ENCODE assay signal across 8 cellular contexts in genomic region chr1:160913229-160913628, GRCh38. TPM values are rescaled to one million over a fixed set of nuclear protein-coding genes. Genes with fewer than 3 reads are reported as not detected.
"Had no signal": no experiment of that assay in that cellular context is flagged by ENCODE, and none has a peak within 500 bp of the region (broad histone marks: within the 10 kb centered on the region; RNA-seq: fewer than 3 reads in every experiment).

No MANE protein-coding gene starts in this region.

RNA-seq across cellular contexts. Expression of gene ITLN1, which starts 28.2 kb away (rescaled TPM):
- total RNA-seq: HepG2, HT-29, IMR-90, NCI-H460, PC-9, RPMI7951, SJCRH30 had no signal

RNA-seq across cellular contexts. Expression of gene ITLN2, which starts 41.4 kb away (rescaled TPM):
- total RNA-seq: HepG2, HT-29, IMR-90, NCI-H460, PC-9, Right ventricle myocardium inferior, RPMI7951, SJCRH30 had no signal

RNA-seq across cellular contexts. Expression of gene CD244, which starts 50.5 kb away (rescaled TPM):
- total RNA-seq: HT-29, IMR-90, NCI-H460, PC-9, RPMI7951, SJCRH30 had no signal
